Comparison of ENCODE assay signal across 31 cellular contexts in genomic region chr11:68950776-68951175, GRCh38. TPM values are rescaled to one million over a fixed set of nuclear protein-coding genes. Genes with fewer than 3 reads are reported as not detected.
"Had no signal": no experiment of that assay in that cellular context is flagged by ENCODE, and none has a peak within 500 bp of the region (broad histone marks: within the 10 kb centered on the region; RNA-seq: fewer than 3 reads in every experiment).

No MANE protein-coding gene starts in this region.

- H3K27ac Mint-ChIP-seq: activated B cell treated with CpG ODN at 0.5 μM for 24 hours; activated naive CD8-positive, alpha-beta T cell treated with anti-CD3 and anti-CD28 coated beads for 36 hours; activated T-helper 2 cell treated with anti-CD3 and anti-CD28 coated beads, Interferon-gamma antibody, Interleukin-2, Interleukin-4, amounts not matched to agents 10 μg/mL and 5 μg/mL and 100 μg/mL, durations not matched to agents 14 hours and 24 hours and 36 hours; stimulated activated effector memory CD8-positive, alpha-beta T cell treated with anti-CD3 and anti-CD28 coated beads, Interleukin-12 subunit alpha, Interleukin-12 subunit beta, amount 100 ng/mL, for 72 hours; stimulated activated naive CD8-positive, alpha-beta T cell treated with anti-CD3 and anti-CD28 coated beads, Interleukin-15, amount 100 ng/mL, for 72 hours had no signal

- H3K9me3 Mint-ChIP-seq: activated B cell treated with CpG ODN at 0.5 μM for 24 hours; activated naive CD8-positive, alpha-beta T cell treated with anti-CD3 and anti-CD28 coated beads for 36 hours; activated T-cell treated with anti-CD3 and anti-CD28 coated beads, Interleukin-2, amount 50 U/mL, for 4 hours; activated T-helper 2 cell treated with anti-CD3 and anti-CD28 coated beads, Interferon-gamma antibody, Interleukin-2, Interleukin-4, amounts not matched to agents 10 μg/mL and 5 μg/mL and 100 μg/mL, durations not matched to agents 14 hours and 24 hours and 36 hours; effector memory CD8-positive, alpha-beta T cell; naive thymus-derived CD8-positive, alpha-beta T cell; stimulated activated effector memory CD8-positive, alpha-beta T cell treated with anti-CD3 and anti-CD28 coated beads, Interleukin-12 subunit alpha, Interleukin-12 subunit beta, amount 100 ng/mL, for 72 hours; stimulated activated naive CD8-positive, alpha-beta T cell treated with anti-CD3 and anti-CD28 coated beads, Interleukin-15, amount 100 ng/mL, for 72 hours had no signal

- H3K36me3 Mint-ChIP-seq: activated naive CD8-positive, alpha-beta T cell treated with anti-CD3 and anti-CD28 coated beads for 36 hours; naive thymus-derived CD8-positive, alpha-beta T cell; stimulated activated effector memory CD8-positive, alpha-beta T cell treated with anti-CD3 and anti-CD28 coated beads, Interleukin-12 subunit alpha, Interleukin-12 subunit beta, amount 100 ng/mL, for 72 hours had no signal

- H3K27ac ChIP-seq: esophagus squamous epithelium, gastrocnemius medialis, lower lobe of right lung, pancreas, psoas muscle had no signal

- H3K4me1 ChIP-seq: gastrocnemius medialis, pancreas, psoas muscle had no signal

- H3K9me3 ChIP-seq: esophagus squamous epithelium, gastrocnemius medialis, lower lobe of right lung, pancreas, psoas muscle, tibial artery had no signal

- H3K27me3 ChIP-seq: esophagus squamous epithelium, gastrocnemius medialis, pancreas, tibial artery had no signal

- DNase-seq: activated B cell treated with CpG ODN at 0.5 μM for 24 hours; activated CD4-positive, alpha-beta T cell treated with anti-CD3 and anti-CD28 coated beads for 4 hours; activated CD4-positive, alpha-beta T cell treated with anti-CD3 and anti-CD28 coated beads, Interleukin-2, amount 50 U/mL, for 48 hours; activated CD8-positive, alpha-beta memory T cell treated with anti-CD3 and anti-CD28 coated beads, Interleukin-2, amount 50 U/mL, for 48 hours; activated naive CD4-positive, alpha-beta T cell; activated naive CD8-positive, alpha-beta T cell treated with anti-CD3 and anti-CD28 coated beads for 36 hours; activated T-cell treated with anti-CD3 and anti-CD28 coated beads, Interleukin-2, amount 50 U/mL, for 4 hours; central memory CD4-positive, alpha-beta T cell; effector memory CD8-positive, alpha-beta T cell; esophagus squamous epithelium; gastrocnemius medialis; hippocampal formation; left colon; lower lobe of right lung; naive thymus-derived CD8-positive, alpha-beta T cell; small intestine; stimulated activated CD4-positive, alpha-beta T cell treated with anti-CD3 and anti-CD28 coated beads, Interleukin-2, amount 100 ng/mL, for 24 hours; stimulated activated naive CD8-positive, alpha-beta T cell treated with anti-CD3 and anti-CD28 coated beads, Interleukin-15, amount 100 ng/mL, for 72 hours; T-helper 1 cell; tibial artery had no signal

- H3K4me3 Mint-ChIP-seq: activated B cell treated with CpG ODN at 0.5 μM for 24 hours; activated naive CD8-positive, alpha-beta T cell treated with anti-CD3 and anti-CD28 coated beads for 36 hours; activated T-cell treated with anti-CD3 and anti-CD28 coated beads, Interleukin-2, amount 50 U/mL, for 4 hours; effector memory CD8-positive, alpha-beta T cell; naive thymus-derived CD8-positive, alpha-beta T cell; stimulated activated effector memory CD8-positive, alpha-beta T cell treated with anti-CD3 and anti-CD28 coated beads, Interleukin-12 subunit alpha, Interleukin-12 subunit beta, amount 100 ng/mL, for 72 hours; stimulated activated naive CD8-positive, alpha-beta T cell treated with anti-CD3 and anti-CD28 coated beads, Interleukin-15, amount 100 ng/mL, for 72 hours had no signal

- H3K4me3 ChIP-seq: esophagus squamous epithelium, gastrocnemius medialis, lower lobe of right lung, pancreas, psoas muscle, tibial artery had no signal

- H3K27me3 Mint-ChIP-seq: activated naive CD8-positive, alpha-beta T cell treated with anti-CD3 and anti-CD28 coated beads for 36 hours; naive thymus-derived CD8-positive, alpha-beta T cell; stimulated activated naive CD8-positive, alpha-beta T cell treated with anti-CD3 and anti-CD28 coated beads, Interleukin-15, amount 100 ng/mL, for 72 hours had no signal

- ATAC-seq: activated T-cell treated with anti-CD3 and anti-CD28 coated beads, Interleukin-2, amount 50 U/mL, for 4 hours; effector memory CD8-positive, alpha-beta T cell; gastrocnemius medialis; left colon; lower lobe of right lung; naive thymus-derived CD8-positive, alpha-beta T cell; pancreas; psoas muscle; sciatic nerve; stimulated activated naive CD8-positive, alpha-beta T cell treated with anti-CD3 and anti-CD28 coated beads, Interleukin-15, amount 100 ng/mL, for 72 hours had no signal

- H3K36me3 ChIP-seq: esophagus squamous epithelium, gastrocnemius medialis, lower lobe of right lung, pancreas, tibial artery had no signal

RNA-seq across cellular contexts. Expression of gene MRGPRD, which starts 30.0 kb away (rescaled TPM):
- total RNA-seq: activated B cell treated with CpG ODN at 0.5 μM for 24 hours; activated CD8-positive, alpha-beta memory T cell treated with anti-CD3 and anti-CD28 coated beads for 36 hours; activated naive CD8-positive, alpha-beta T cell treated with anti-CD3 and anti-CD28 coated beads for 36 hours; activated T-cell treated with anti-CD3 and anti-CD28 coated beads, Interleukin-2, amount 50 U/mL, for 4 hours; activated T-helper 2 cell treated with anti-CD3 and anti-CD28 coated beads, Interferon-gamma antibody, Interleukin-2, Interleukin-4, amounts not matched to agents 10 μg/mL and 5 μg/mL and 100 μg/mL, durations not matched to agents 14 hours and 24 hours and 36 hours; astrocyte; dermis blood vessel endothelial cell; esophagus squamous epithelium; gastrocnemius medialis; left colon; lower lobe of right lung; mesenteric fat pad; naive thymus-derived CD8-positive, alpha-beta T cell; pancreas; psoas muscle; sciatic nerve; ureter had no signal
- polyA plus RNA-seq: keratinocyte, pancreas, psoas muscle had no signal
